22 cellular contexts compared by ENCODE assay signal in the genomic region with DNA sequence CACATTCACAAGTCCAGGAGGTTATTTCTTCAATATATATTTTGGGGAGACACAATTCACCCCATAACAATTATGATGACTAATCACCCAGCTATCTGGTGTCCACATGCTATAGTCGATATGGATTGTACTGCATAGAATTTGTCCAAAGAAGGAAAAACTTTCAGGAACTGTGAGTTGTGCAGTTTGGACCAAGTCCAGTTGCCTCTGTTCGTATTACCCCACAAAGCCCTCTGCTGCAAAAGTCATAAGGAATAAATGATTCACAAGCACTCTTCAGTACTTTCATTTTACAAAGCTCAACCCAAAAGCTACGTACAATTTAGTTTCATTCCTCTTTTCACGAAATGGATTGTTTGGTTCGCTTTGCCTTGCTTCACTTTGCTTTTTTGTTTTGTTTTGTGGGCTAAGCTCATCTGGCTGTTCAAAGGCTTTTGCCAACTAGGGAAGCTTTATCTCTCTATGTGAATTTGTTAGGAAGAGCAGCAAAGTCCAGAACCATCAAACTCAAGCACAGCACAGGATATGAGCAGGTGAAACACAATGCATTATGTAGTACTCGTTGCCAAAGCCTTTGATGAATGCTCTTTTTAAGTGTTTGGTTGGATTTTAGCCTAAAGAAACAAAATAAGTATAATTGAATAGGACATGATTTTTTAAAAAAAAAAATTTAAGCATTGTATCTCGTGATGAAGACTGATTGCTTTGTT.
DNase-seq lines count a peak whose midpoint lies in the region; ATAC-seq lines count a peak whose summit lies in the region.
"Had no signal": no experiment of that assay in that cellular context is flagged by ENCODE, and none has a peak within 500 bp of the region (broad histone marks: within the 10 kb centered on the region; RNA-seq: fewer than 3 reads in every experiment).

No MANE protein-coding gene starts in this region.

- no peak overlapping the region for H2BK12ac ChIP-seq in mesenchymal stem cell (ENCODE audit: low read length in 2 of 2)

- H2BK15ac ChIP-seq in mesenchymal stem cell (ENCODE audit: low read depth, poor library complexity, severe bottlenecking): no peak overlapping the region

- WGBS in mesenchymal stem cell: 77% methylated on average over 7 of the region's 7 CpGs

- H2AFZ ChIP-seq in mesenchymal stem cell (ENCODE audit: low read depth, low read length): no peak overlapping the region
- H2AFZ ChIP-seq: GM23338 had no signal

- no peak overlapping the region for H3K14ac ChIP-seq in mesenchymal stem cell (ENCODE audit: low read length in 2 of 2)

- no peak overlapping the region for H3K27ac ChIP-seq in mesenchymal stem cell (ENCODE audit: low read length, poor library complexity, severe bottlenecking)
- H3K27ac ChIP-seq: 22Rv1; BLaER1 treated with 17β-estradiol and CSF1 and Interleukin-3, amounts not matched to agents 10 nM and 100 nM had no signal

- H3K27me3 ChIP-seq in mesenchymal stem cell (ENCODE audit: control insufficient read depth in 1 of 2, insufficient read depth in 1 of 2, low read length in 2 of 2): no peaks in the 10 kb centered on the region
- H3K27me3 ChIP-seq: BLaER1 treated with 17β-estradiol and CSF1 and Interleukin-3, amounts not matched to agents 10 nM and 100 nM had no signal

- H3K18ac ChIP-seq in mesenchymal stem cell (ENCODE audit: low read depth in 1 of 2, low read length in 2 of 2): no peak overlapping the region

- H3K4me3 ChIP-seq in mesenchymal stem cell (ENCODE audit: insufficient read depth in 1 of 2, low read depth in 1 of 2, low read length in 2 of 2): peak overlapping the region in 1 of 2 experiments; percentile 66
- H3K4me3 ChIP-seq: BLaER1 treated with 17β-estradiol and CSF1 and Interleukin-3, amounts not matched to agents 10 nM and 100 nM; GM12878; GM23338; HAP-1 had no signal

- no peaks in the 10 kb centered on the region for H3K9me3 ChIP-seq in mesenchymal stem cell (ENCODE audit: control insufficient read depth, low read length)
- H3K9me3 ChIP-seq: BLaER1 treated with 17β-estradiol and CSF1 and Interleukin-3, amounts not matched to agents 10 nM and 100 nM; HAP-1; SK-N-SH had no signal

- no peak overlapping the region for H4K91ac ChIP-seq in mesenchymal stem cell (ENCODE audit: low read length)

- peak; percentile 6 for DNase-seq in NCI-H1105 treated with DMSO at 0.1 percent for 48 hours (lab: John Stamatoyannopoulos, UW)
- no peak for DNase-seq in NCI-H1105 (lab: John Stamatoyannopoulos, UW)
- peak; percentile 76 for DNase-seq in dermis blood vessel endothelial cell
- DNase-seq in mesenchymal stem cell: no peak
- no peak for DNase-seq in activated CD8-positive, alpha-beta memory T cell treated with anti-CD3 and anti-CD28 coated beads, Interleukin-2, amount 50 U/mL, for 48 hours
- DNase-seq in CD1c-positive myeloid dendritic cell (ENCODE audit: extremely low spot score): no peak
- DNase-seq: CD8-positive, alpha-beta T cell; DND-41; Kasumi-1; NCI-H187 treated with DMSO at 0.1 percent for 48 hours; NCI-H2107; NCI-H69; NK-92 treated with Interleukin-12 subunit alpha and Interleukin-12 subunit beta, amount 100 ng/mL, for 24 hours; SIG-M5 had no signal

- ATAC-seq in GM18517 (IDR thresholded peaks at IDR 0.05; ENCODE audit: unreplicated experiment): no peak
- no peak for ATAC-seq in GM18868 (IDR thresholded peaks at IDR 0.05; ENCODE audit: unreplicated experiment)
- ATAC-seq: CD8-positive, alpha-beta T cell; GM12878; GM23338 had no signal

- no peak overlapping the region for H3K4me2 ChIP-seq in mesenchymal stem cell (ENCODE audit: low read length, poor library complexity, severe bottlenecking)
- H3K4me2 ChIP-seq: GM23338, SK-N-SH had no signal

- no peak overlapping the region for H2BK5ac ChIP-seq in mesenchymal stem cell (ENCODE audit: low read depth, low read length, poor library complexity, severe bottlenecking)

- no peak overlapping the region for H4K8ac ChIP-seq in mesenchymal stem cell (ENCODE audit: low read length)

- peak overlapping the region; percentile 68 for H3K9ac ChIP-seq in mesenchymal stem cell (ENCODE audit: low read length)
- H3K9ac ChIP-seq: BLaER1 treated with 17β-estradiol and CSF1 and Interleukin-3, amounts not matched to agents 10 nM and 100 nM; SK-N-SH had no signal

- no peak overlapping the region for H3K23ac ChIP-seq in mesenchymal stem cell (ENCODE audit: low read length in 2 of 2)

- no peak overlapping the region for H3K4ac ChIP-seq in mesenchymal stem cell (ENCODE audit: low read depth in 1 of 2, low read length in 2 of 2)

- no peaks in the 10 kb centered on the region for H3K79me1 ChIP-seq in mesenchymal stem cell (replicated peaks; ENCODE audit: low read length, poor library complexity, severe bottlenecking)

- no peaks in the 10 kb centered on the region for H3K36me3 ChIP-seq in mesenchymal stem cell (ENCODE audit: control insufficient read depth in 1 of 2, insufficient read depth in 2 of 2, low read depth in 1 of 2, low read length in 2 of 2)
- H3K36me3 ChIP-seq: BLaER1 treated with 17β-estradiol and CSF1 and Interleukin-3, amounts not matched to agents 10 nM and 100 nM; HAP-1 had no signal

- H3K4me1 ChIP-seq in mesenchymal stem cell (ENCODE audit: control insufficient read depth, insufficient read depth, low read depth, low read length): no peaks in the 10 kb centered on the region
- H3K4me1 ChIP-seq: HAP-1 had no signal

- H2AK5ac ChIP-seq in mesenchymal stem cell (ENCODE audit: low read length, severe bottlenecking): no peak overlapping the region

- no peak overlapping the region for H2BK120ac ChIP-seq in mesenchymal stem cell (ENCODE audit: low read depth, low read length)

Comparison
In these comparisons a context has a peak if more than half of its experiments do, and no peak if none do; other contexts are left out.
1. DNase-seq: peak in NCI-H1105 treated with DMSO at 0.1 percent for 48 hours (single experiment) and dermis blood vessel endothelial cell (single experiment); none in NCI-H1105 (single experiment), mesenchymal stem cell (single experiment), activated CD8-positive, alpha-beta memory T cell treated with anti-CD3 and anti-CD28 coated beads, Interleukin-2, amount 50 U/mL, for 48 hours (single experiment) and CD1c-positive myeloid dendritic cell (single experiment).